ENCODE assay signal across 24 cellular contexts in the genomic region with DNA sequence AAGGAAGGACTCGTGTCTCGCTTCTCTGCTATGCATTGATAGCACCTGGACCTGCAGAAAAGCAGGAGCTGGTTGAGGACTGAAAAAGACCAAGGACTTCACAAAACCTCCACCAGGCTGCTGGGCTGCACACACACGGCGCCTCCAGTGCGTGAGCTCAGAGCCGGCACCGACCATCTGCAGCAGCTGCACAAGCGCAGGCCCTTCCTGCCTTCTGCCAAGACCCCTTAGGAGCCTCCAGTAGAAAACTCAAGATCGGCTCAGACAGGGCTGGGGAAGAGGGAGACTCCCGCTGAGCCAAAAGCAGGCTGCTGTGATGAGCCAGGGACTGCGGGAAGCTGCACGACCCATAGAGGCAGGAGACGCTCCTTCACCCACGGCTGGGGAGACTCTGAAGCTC.
"Had no signal": no experiment of that assay in that cellular context is flagged by ENCODE, and none has a peak within 500 bp of the region (broad histone marks: within the 10 kb centered on the region; RNA-seq: fewer than 3 reads in every experiment).

No MANE protein-coding gene starts in this region.

- H3K4me3 ChIP-seq: esophagus muscularis mucosa, gastrocnemius medialis, psoas muscle, right lobe of liver, suprapubic skin, thyroid gland, upper lobe of left lung, uterus had no signal

- DNase-seq: effector memory CD8-positive, alpha-beta T cell; gastrocnemius medialis; immature natural killer cell; left cardiac atrium; mesenchymal stem cell; midbrain; naive B cell; retina; stimulated activated CD4-positive, alpha-beta T cell treated with anti-CD3 and anti-CD28 coated beads, Interleukin-4, amount 100 ng/mL, for 1 hour; stimulated activated CD8-positive, alpha-beta memory T cell treated with anti-CD3 and anti-CD28 coated beads, Interleukin-4, amount 100 ng/mL, for 48 hours; stimulated activated naive CD8-positive, alpha-beta T cell treated with anti-CD3 and anti-CD28 coated beads, Interleukin-15, Interleukin-2, amounts not matched to agents 100 U/mL and 50 U/mL, for 24 hours; thyroid gland; upper lobe of left lung; uterus had no signal

- H3K9me3 ChIP-seq: esophagus muscularis mucosa, gastrocnemius medialis, neutrophil, psoas muscle, right lobe of liver, suprapubic skin, thyroid gland, upper lobe of left lung, uterus had no signal

- H3K4me1 Mint-ChIP-seq: immature natural killer cell; naive B cell; nephron; stimulated activated effector memory CD8-positive, alpha-beta T cell treated with anti-CD3 and anti-CD28 coated beads, Interleukin-12 subunit alpha, Interleukin-12 subunit beta, amount 100 ng/mL, for 72 hours had no signal

- H3K27ac Mint-ChIP-seq: dendritic cell treated with granulocyte-macrophage colony-stimulating factor and Interleukin-4, amounts not matched to agents 40 ng/mL and 50 ng/mL, for 4 days; effector memory CD8-positive, alpha-beta T cell; immature natural killer cell; nephron; stimulated activated effector memory CD8-positive, alpha-beta T cell treated with anti-CD3 and anti-CD28 coated beads, Interleukin-12 subunit alpha, Interleukin-12 subunit beta, amount 100 ng/mL, for 72 hours had no signal

- H3K27ac ChIP-seq: epithelial cell of prostate, esophagus muscularis mucosa, gastrocnemius medialis, neutrophil, psoas muscle, right lobe of liver, suprapubic skin, thyroid gland, upper lobe of left lung, uterus had no signal

- H3K9me3 Mint-ChIP-seq: dendritic cell treated with granulocyte-macrophage colony-stimulating factor and Interleukin-4, amounts not matched to agents 40 ng/mL and 50 ng/mL, for 4 days; effector memory CD8-positive, alpha-beta T cell; naive B cell; nephron; stimulated activated effector memory CD8-positive, alpha-beta T cell treated with anti-CD3 and anti-CD28 coated beads, Interleukin-12 subunit alpha, Interleukin-12 subunit beta, amount 100 ng/mL, for 72 hours had no signal

- H3K36me3 Mint-ChIP-seq: immature natural killer cell; naive B cell; stimulated activated effector memory CD8-positive, alpha-beta T cell treated with anti-CD3 and anti-CD28 coated beads, Interleukin-12 subunit alpha, Interleukin-12 subunit beta, amount 100 ng/mL, for 72 hours had no signal

- H3K4me3 Mint-ChIP-seq: dendritic cell treated with granulocyte-macrophage colony-stimulating factor and Interleukin-4, amounts not matched to agents 40 ng/mL and 50 ng/mL, for 4 days; effector memory CD8-positive, alpha-beta T cell; immature natural killer cell; naive B cell; nephron; stimulated activated effector memory CD8-positive, alpha-beta T cell treated with anti-CD3 and anti-CD28 coated beads, Interleukin-12 subunit alpha, Interleukin-12 subunit beta, amount 100 ng/mL, for 72 hours had no signal

- H3K4me1 ChIP-seq: gastrocnemius medialis, psoas muscle, right lobe of liver, suprapubic skin, thyroid gland, upper lobe of left lung, uterus had no signal

- H3K27me3 ChIP-seq: right lobe of liver, thyroid gland, upper lobe of left lung, uterus had no signal

- H3K36me3 ChIP-seq: esophagus muscularis mucosa, gastrocnemius medialis, neutrophil, right lobe of liver, suprapubic skin, thyroid gland, upper lobe of left lung, uterus had no signal

- ATAC-seq: effector memory CD8-positive, alpha-beta T cell; gastrocnemius medialis; left cardiac atrium; left ventricle myocardium superior; psoas muscle; right lobe of liver; stimulated activated effector memory CD8-positive, alpha-beta T cell treated with anti-CD3 and anti-CD28 coated beads, Interleukin-12 subunit alpha, Interleukin-12 subunit beta, amount 100 ng/mL, for 72 hours; stimulated activated naive CD8-positive, alpha-beta T cell treated with anti-CD3 and anti-CD28 coated beads, Interleukin-15, Interleukin-2, amounts not matched to agents 100 U/mL and 50 U/mL, for 24 hours had no signal
